1 cellular context compared by ENCODE assay signal in the genomic region with DNA sequence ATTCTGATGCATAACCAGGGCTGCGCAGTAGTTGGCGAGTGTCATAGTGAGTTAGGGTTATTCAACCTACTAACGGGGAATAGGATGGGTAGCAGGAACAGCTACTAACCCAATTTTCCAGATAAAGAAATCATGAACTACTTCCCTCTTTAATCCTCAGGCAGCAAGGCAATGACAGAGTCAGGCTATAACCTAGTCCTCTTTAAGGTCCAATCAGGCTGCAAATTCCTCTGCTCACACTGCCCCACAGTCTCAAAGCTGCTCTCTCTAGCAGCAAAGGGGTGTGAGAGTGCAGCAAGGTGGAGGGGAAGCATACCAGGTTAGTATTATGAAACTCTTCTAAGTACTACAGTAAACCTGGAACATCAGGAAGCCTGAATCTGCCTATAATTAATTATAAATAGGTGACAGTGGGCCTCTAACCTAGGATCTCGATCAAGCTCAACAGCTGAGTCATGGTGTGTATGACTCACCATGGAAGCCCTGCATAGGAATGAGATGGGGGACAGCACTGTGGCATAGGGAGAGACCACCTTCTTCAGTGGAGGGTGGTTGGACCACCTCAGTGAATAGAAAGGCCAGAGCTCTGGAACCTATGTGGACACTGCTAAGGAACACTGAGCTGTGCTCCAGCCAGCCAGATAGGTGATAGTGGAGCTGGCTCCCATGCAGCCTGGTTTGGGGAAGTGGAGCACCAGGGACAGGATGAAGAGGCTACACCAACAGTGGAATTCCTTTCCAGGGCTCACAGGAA.
TF ChIP-seq lines count a peak whose summit lies in the region.

No MANE protein-coding gene starts in this region.

TF ChIP-seq in K562, 482 proteins besides CTCF, POLR2A, EP300 and RAD21 (continues in another document):
- TF ChIP-seq MAX (CRISPR knock-in tag; IDR thresholded peaks at IDR 0.05), result no peak
- TF ChIP-seq, protein P1, sequence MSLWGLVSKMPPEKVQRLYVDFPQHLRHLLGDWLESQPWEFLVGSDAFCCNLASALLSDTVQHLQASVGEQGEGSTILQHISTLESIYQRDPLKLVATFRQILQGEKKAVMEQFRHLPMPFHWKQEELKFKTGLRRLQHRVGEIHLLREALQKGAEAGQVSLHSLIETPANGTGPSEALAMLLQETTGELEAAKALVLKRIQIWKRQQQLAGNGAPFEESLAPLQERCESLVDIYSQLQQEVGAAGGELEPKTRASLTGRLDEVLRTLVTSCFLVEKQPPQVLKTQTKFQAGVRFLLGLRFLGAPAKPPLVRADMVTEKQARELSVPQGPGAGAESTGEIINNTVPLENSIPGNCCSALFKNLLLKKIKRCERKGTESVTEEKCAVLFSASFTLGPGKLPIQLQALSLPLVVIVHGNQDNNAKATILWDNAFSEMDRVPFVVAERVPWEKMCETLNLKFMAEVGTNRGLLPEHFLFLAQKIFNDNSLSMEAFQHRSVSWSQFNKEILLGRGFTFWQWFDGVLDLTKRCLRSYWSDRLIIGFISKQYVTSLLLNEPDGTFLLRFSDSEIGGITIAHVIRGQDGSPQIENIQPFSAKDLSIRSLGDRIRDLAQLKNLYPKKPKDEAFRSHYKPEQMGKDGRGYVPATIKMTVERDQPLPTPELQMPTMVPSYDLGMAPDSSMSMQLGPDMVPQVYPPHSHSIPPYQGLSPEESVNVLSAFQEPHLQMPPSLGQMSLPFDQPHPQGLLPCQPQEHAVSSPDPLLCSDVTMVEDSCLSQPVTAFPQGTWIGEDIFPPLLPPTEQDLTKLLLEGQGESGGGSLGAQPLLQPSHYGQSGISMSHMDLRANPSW (CRISPR knock-in tag; IDR thresholded peaks at IDR 0.05), result no peak
- TF ChIP-seq PCBP1 (IDR thresholded peaks at IDR 0.05; ENCODE audit: low read depth, low read length, poor library complexity, severe bottlenecking), result no peak
- TF ChIP-seq MEIS2 (IDR thresholded peaks at IDR 0.05; ENCODE audit: partially characterized antibody), result peak; percentile 92
- TF ChIP-seq FOSL1 (tag; conservative IDR thresholded peaks at IDR 0.05), result peak; percentile 98
- TF ChIP-seq, protein P2, sequence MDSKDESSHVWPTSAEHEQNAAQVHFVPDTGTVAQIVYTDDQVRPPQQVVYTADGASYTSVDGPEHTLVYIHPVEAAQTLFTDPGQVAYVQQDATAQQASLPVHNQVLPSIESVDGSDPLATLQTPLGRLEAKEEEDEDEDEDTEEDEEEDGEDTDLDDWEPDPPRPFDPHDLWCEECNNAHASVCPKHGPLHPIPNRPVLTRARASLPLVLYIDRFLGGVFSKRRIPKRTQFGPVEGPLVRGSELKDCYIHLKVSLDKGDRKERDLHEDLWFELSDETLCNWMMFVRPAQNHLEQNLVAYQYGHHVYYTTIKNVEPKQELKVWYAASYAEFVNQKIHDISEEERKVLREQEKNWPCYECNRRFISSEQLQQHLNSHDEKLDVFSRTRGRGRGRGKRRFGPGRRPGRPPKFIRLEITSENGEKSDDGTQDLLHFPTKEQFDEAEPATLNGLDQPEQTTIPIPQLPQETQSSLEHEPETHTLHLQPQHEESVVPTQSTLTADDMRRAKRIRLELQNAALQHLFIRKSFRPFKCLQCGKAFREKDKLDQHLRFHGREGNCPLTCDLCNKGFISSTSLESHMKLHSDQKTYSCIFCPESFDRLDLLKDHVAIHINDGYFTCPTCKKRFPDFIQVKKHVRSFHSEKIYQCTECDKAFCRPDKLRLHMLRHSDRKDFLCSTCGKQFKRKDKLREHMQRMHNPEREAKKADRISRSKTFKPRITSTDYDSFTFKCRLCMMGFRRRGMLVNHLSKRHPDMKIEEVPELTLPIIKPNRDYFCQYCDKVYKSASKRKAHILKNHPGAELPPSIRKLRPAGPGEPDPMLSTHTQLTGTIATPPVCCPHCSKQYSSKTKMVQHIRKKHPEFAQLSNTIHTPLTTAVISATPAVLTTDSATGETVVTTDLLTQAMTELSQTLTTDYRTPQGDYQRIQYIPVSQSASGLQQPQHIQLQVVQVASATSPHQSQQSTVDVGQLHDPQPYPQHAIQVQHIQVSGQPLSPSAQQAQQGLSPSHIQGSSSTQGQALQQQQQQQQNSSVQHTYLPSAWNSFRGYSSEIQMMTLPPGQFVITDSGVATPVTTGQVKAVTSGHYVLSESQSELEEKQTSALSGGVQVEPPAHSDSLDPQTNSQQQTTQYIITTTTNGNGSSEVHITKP (IDR thresholded peaks at IDR 0.05; ENCODE audit: partially characterized antibody), result peak; percentile 90
- peak; percentile 67; the same call in 1 of the 2 replicates for TF ChIP-seq BACH1 (tag; IDR thresholded peaks at IDR 0.05)
- no peak for TF ChIP-seq RBM15 (IDR thresholded peaks at IDR 0.05; ENCODE audit: insufficient read depth, low read length)
- TF ChIP-seq ZNF592 (IDR thresholded peaks at IDR 0.05), result peak; percentile 70
- TF ChIP-seq PURB (CRISPR knock-in tag; IDR thresholded peaks at IDR 0.05; ENCODE audit: low read depth), result no peak
- TF ChIP-seq ZNF830 (CRISPR knock-in tag; IDR thresholded peaks at IDR 0.05), result no peak
- TF ChIP-seq PKNOX1 (IDR thresholded peaks at IDR 0.05), result peak; percentile 92
- TF ChIP-seq, protein P3, sequence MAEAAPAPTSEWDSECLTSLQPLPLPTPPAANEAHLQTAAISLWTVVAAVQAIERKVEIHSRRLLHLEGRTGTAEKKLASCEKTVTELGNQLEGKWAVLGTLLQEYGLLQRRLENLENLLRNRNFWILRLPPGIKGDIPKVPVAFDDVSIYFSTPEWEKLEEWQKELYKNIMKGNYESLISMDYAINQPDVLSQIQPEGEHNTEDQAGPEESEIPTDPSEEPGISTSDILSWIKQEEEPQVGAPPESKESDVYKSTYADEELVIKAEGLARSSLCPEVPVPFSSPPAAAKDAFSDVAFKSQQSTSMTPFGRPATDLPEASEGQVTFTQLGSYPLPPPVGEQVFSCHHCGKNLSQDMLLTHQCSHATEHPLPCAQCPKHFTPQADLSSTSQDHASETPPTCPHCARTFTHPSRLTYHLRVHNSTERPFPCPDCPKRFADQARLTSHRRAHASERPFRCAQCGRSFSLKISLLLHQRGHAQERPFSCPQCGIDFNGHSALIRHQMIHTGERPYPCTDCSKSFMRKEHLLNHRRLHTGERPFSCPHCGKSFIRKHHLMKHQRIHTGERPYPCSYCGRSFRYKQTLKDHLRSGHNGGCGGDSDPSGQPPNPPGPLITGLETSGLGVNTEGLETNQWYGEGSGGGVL (CRISPR knock-in tag; IDR thresholded peaks at IDR 0.05), result no peak
- no peak for TF ChIP-seq SAP30 (IDR thresholded peaks at IDR 0.05; ENCODE audit: borderline replicate concordance, insufficient read depth, low read depth, low read length, poor library complexity, severe bottlenecking)
- peak; percentile 97 for TF ChIP-seq DPF2 (IDR thresholded peaks at IDR 0.05)
- peak; percentile 74; the same call in 1 of the 2 replicates for TF ChIP-seq ATF7 (IDR thresholded peaks at IDR 0.05)
- TF ChIP-seq FOXO4 (CRISPR knock-in tag; IDR thresholded peaks at IDR 0.05), result no peak
- TF ChIP-seq SNRNP70 (optimal IDR thresholded peaks at IDR 0.05; ENCODE audit: low read depth, low read length), result no peak
- 0 out of 2 replicates have a peak, but pooled peaks have one; percentile 18 for TF ChIP-seq MTA2 (IDR thresholded peaks at IDR 0.05; ENCODE audit: low read depth)
- peak; percentile 93 for TF ChIP-seq ZNF316 (IDR thresholded peaks at IDR 0.05)
- no peak for TF ChIP-seq PPARD (CRISPR knock-in tag; IDR thresholded peaks at IDR 0.05)
- TF ChIP-seq EWSR1 (IDR thresholded peaks at IDR 0.05; ENCODE audit: borderline replicate concordance, low read depth, partially characterized antibody), result no peak
- TF ChIP-seq, protein P4, sequence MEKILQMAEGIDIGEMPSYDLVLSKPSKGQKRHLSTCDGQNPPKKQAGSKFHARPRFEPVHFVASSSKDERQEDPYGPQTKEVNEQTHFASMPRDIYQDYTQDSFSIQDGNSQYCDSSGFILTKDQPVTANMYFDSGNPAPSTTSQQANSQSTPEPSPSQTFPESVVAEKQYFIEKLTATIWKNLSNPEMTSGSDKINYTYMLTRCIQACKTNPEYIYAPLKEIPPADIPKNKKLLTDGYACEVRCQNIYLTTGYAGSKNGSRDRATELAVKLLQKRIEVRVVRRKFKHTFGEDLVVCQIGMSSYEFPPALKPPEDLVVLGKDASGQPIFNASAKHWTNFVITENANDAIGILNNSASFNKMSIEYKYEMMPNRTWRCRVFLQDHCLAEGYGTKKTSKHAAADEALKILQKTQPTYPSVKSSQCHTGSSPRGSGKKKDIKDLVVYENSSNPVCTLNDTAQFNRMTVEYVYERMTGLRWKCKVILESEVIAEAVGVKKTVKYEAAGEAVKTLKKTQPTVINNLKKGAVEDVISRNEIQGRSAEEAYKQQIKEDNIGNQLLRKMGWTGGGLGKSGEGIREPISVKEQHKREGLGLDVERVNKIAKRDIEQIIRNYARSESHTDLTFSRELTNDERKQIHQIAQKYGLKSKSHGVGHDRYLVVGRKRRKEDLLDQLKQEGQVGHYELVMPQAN (IDR thresholded peaks at IDR 0.05; ENCODE audit: borderline replicate concordance), result no peak
- peak; percentile 94 for TF ChIP-seq SMARCC2 (IDR thresholded peaks at IDR 0.05; ENCODE audit: low read depth)
- TF ChIP-seq, protein P5, sequence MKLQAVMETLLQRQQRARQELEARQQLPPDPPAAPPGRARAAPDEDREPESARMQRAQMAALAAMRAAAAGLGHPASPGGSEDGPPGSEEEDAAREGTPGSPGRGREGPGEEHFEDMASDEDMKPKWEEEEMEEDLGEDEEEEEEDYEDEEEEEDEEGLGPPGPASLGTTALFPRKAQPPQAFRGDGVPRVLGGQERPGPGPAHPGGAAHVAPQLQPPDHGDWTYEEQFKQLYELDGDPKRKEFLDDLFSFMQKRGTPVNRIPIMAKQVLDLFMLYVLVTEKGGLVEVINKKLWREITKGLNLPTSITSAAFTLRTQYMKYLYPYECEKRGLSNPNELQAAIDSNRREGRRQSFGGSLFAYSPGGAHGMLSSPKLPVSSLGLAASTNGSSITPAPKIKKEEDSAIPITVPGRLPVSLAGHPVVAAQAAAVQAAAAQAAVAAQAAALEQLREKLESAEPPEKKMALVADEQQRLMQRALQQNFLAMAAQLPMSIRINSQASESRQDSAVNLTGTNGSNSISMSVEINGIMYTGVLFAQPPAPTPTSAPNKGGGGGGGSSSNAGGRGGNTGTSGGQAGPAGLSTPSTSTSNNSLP (IDR thresholded peaks at IDR 0.05; ENCODE audit: borderline replicate concordance, low read depth, low read length), result peak; percentile 81; the same call in 1 of the 2 replicates
- TF ChIP-seq, protein P6, sequence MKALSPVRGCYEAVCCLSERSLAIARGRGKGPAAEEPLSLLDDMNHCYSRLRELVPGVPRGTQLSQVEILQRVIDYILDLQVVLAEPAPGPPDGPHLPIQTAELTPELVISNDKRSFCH (CRISPR knock-in tag; IDR thresholded peaks at IDR 0.05), result no peak
- TF ChIP-seq, protein P6 (tag; IDR thresholded peaks at IDR 0.05), result 0 out of 2 replicates have a peak, but pooled peaks have one; percentile 34
- TF ChIP-seq SMARCE1 (IDR thresholded peaks at IDR 0.05), result peak; percentile 97
- peak; percentile 98 for TF ChIP-seq NFE2 (IDR thresholded peaks at IDR 0.05; ENCODE audit: low read depth)
